Comparison of ENCODE assay signal across 8 cellular contexts in genomic region chr11:34492806-34493414, GRCh38. TPM values are rescaled to one million over a fixed set of nuclear protein-coding genes. Genes with fewer than 3 reads are reported as not detected.
DNase-seq lines count a peak whose midpoint lies in the region; ATAC-seq and TF ChIP-seq lines count a peak whose summit lies in the region.

No MANE protein-coding gene starts in this region.

- H3K4me1 ChIP-seq in liver (ENCODE audit: control insufficient read depth in 4 of 4, insufficient read depth in 4 of 4, low read length in 3 of 4) = peaks cover 0 to 21% (median 14%) of the 10 kb centered on the region in 4 donors

- H3K9me3 ChIP-seq in liver (ENCODE audit: control insufficient read depth in 4 of 4, low read length in 3 of 4) = no peaks in the 10 kb centered on the region

- no peaks in the 10 kb centered on the region for H3K27me3 ChIP-seq in liver (ENCODE audit: control insufficient read depth in 4 of 4, insufficient read depth in 4 of 4, low read length in 3 of 4)

- no peak overlapping the region for H3K27ac ChIP-seq in liver (ENCODE audit: low read depth in 1 of 2, low read length in 2 of 2)

- peak; percentile 69 for TF ChIP-seq CTCF in liver (IDR thresholded peaks at IDR 0.05; ENCODE audit: low read depth, low read length, missing input control)

- H3K9ac ChIP-seq in liver (ENCODE audit: low read depth in 1 of 2, low read length in 2 of 2) = peak overlapping the region in 1 of 2 donors; percentile 50

- no peaks in the 10 kb centered on the region for H3K36me3 ChIP-seq in liver (ENCODE audit: control insufficient read depth in 4 of 4, insufficient read depth in 3 of 4, low read depth in 1 of 4, low read length in 3 of 4)

- H3K4me3 ChIP-seq in liver (ENCODE audit: low read depth in 1 of 3, low read length in 3 of 3) = no peak overlapping the region

- no peak for ATAC-seq in HG02610 (IDR thresholded peaks at IDR 0.05; ENCODE audit: unreplicated experiment)

- 35% methylated on average over 8 of the region's 8 CpGs for WGBS in liver

- peak; percentile 62 for DNase-seq in activated CD8-positive, alpha-beta memory T cell treated with anti-CD3 and anti-CD28 coated beads for 24 hours
- DNase-seq in activated CD8-positive, alpha-beta memory T cell treated with anti-CD3 and anti-CD28 coated beads, Interleukin-2, amount 50 U/mL, for 48 hours = no peak
- DNase-seq in NCI-H1105 (lab: John Stamatoyannopoulos, UW) (peak; percentile 53), SKM-1 treated with dmso at 0.1 percent for 144 hours (lab: John Stamatoyannopoulos, UW; ENCODE audit: unreplicated experiment) (peak; percentile 60), cerebellum (ENCODE audit: low spot score) (peak; percentile 39)
- peak; percentile 11 for DNase-seq in stimulated activated naive CD4-positive, alpha-beta T cell treated with Interleukin-2 at 50 U/mL for 16 hours (lab: John Stamatoyannopoulos, UW)

- TF ChIP-seq RAD21 in liver (IDR thresholded peaks at IDR 0.05) = peak; percentile 86 to 90

TF ChIP-seq in liver, 16 proteins besides CTCF, POLR2A, EP300 and RAD21:
- TF ChIP-seq GABPA (IDR thresholded peaks at IDR 0.05 in 1 of 2, conservative IDR thresholded peaks at IDR 0.05 in 1 of 2) (no peak), FOXA2 (IDR thresholded peaks at IDR 0.05) (no peak), REST (IDR thresholded peaks at IDR 0.05) (no peak), RXRA (IDR thresholded peaks at IDR 0.05) (no peak), HNF4A (conservative IDR thresholded peaks at IDR 0.05) (peak in 1 of 2 donors; percentile 16)
- TF ChIP-seq, protein P1, sequence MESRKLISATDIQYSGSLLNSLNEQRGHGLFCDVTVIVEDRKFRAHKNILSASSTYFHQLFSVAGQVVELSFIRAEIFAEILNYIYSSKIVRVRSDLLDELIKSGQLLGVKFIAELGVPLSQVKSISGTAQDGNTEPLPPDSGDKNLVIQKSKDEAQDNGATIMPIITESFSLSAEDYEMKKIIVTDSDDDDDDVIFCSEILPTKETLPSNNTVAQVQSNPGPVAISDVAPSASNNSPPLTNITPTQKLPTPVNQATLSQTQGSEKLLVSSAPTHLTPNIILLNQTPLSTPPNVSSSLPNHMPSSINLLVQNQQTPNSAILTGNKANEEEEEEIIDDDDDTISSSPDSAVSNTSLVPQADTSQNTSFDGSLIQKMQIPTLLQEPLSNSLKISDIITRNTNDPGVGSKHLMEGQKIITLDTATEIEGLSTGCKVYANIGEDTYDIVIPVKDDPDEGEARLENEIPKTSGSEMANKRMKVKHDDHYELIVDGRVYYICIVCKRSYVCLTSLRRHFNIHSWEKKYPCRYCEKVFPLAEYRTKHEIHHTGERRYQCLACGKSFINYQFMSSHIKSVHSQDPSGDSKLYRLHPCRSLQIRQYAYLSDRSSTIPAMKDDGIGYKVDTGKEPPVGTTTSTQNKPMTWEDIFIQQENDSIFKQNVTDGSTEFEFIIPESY (IDR thresholded peaks at IDR 0.05) = no peak

RNA-seq across cellular contexts. Expression of gene ELF5, which starts 20.7 kb away (rescaled TPM):
- total RNA-seq in cerebellum (not detected), liver (under 1 TPM; 0.08 to 0.37 TPM)
- polyA plus RNA-seq in liver = under 1 TPM in 1 of 2 donors, not detected in 1; 0.06 TPM

RNA-seq across cellular contexts. Expression of gene CAT, which starts 54.2 kb away (rescaled TPM):
- total RNA-seq in cerebellum (54.9 TPM), liver (100 to 1,000 TPM; 503 to 620 TPM)
- polyA plus RNA-seq in liver = 100 to 1,000 TPM; 270 to 273 TPM
